8 cellular contexts compared by ENCODE assay signal in genomic region chr20:1225729-1226313, GRCh38. TPM values are rescaled to one million over a fixed set of nuclear protein-coding genes. Genes with fewer than 3 reads are reported as not detected.
DNase-seq lines count a peak whose midpoint lies in the region; ATAC-seq, FAIRE-seq and TF ChIP-seq lines count a peak whose summit lies in the region.

RAD21L1 (plus strand) TSS chr20:1226044; CDS start chr20:1228454, 2,410 bp downstream.

- intact Hi-C loops in left lung (cut with DNase I): no loop called here

- TF ChIP-seq POLR2A in GM12892 (IDR thresholded peaks at IDR 0.05; ENCODE audit: low read depth, low read length): no peak
- TF ChIP-seq POLR2A in NB4 (IDR thresholded peaks at IDR 0.05; ENCODE audit: extremely low read depth, insufficient read length): no peak

- peak; percentile 96 for ATAC-seq in left lung
- no peak for ATAC-seq in GM19455 (IDR thresholded peaks at IDR 0.05; ENCODE audit: unreplicated experiment)
- ATAC-seq in GM18517 (IDR thresholded peaks at IDR 0.05; ENCODE audit: unreplicated experiment): no peak

- no peak for TF ChIP-seq CTCF in NB4 (IDR thresholded peaks at IDR 0.05; ENCODE audit: low read depth, low read length)
- no peak for TF ChIP-seq CTCF in left lung (IDR thresholded peaks at IDR 0.05)

- peaks cover 32 to 54% of the 10 kb centered on the region in 2 donors for H3K27me3 ChIP-seq in left lung

- peak within 1 kb of the TSS in 1 of 2 donors; percentile 34 for H3K27ac ChIP-seq in left lung

- H3K36me3 ChIP-seq in left lung: no peaks in the 10 kb centered on the region

- peak; percentile 94 for FAIRE-seq in GM12892 (lab: Jason Lieb, UNC)

- DNase-seq in GM12892 (ENCODE audit: insufficient read length) (peak; percentile 78), NB4 (ENCODE audit: low read depth) (peak; percentile 49), dedifferentiated amniotic fluid mesenchymal stem cell (ENCODE audit: extremely low spot score) (peak; percentile 20), left lung (peak; percentile 87 to 93)
- peak; percentile 85 for DNase-seq in activated CD4-positive, alpha-beta T cell treated with anti-CD3 and anti-CD28 coated beads, Interleukin-2, amount 50 U/mL, for 1 hour
- DNase-seq in stimulated activated CD4-positive, alpha-beta T cell treated with anti-CD3 and anti-CD28 coated beads, Interleukin-1b, Interleukin-23, amount 100 ng/mL, for 24 hours (ENCODE audit: low read depth in 4 of 4, low spot score in 1 of 4): peak; percentile 71 to 86 (median 77)

- no peak within 1 kb of the TSS for H3K4me3 ChIP-seq in NB4 (ENCODE audit: low read depth, low read length)
- peak within 1 kb of the TSS; percentile 59 to 66 for H3K4me3 ChIP-seq in left lung

- H3K4me1 ChIP-seq in left lung: peaks cover 10 to 12% of the 10 kb centered on the region in 2 donors

- H3K9me3 ChIP-seq in left lung: no peaks in the 10 kb centered on the region

RNA-seq across cellular contexts. Expression of gene RAD21L1, which starts in this region (rescaled TPM):
- not detected for polyA plus RNA-seq in GM12892 (2012; ENCODE audit: missing spikeins)
- total RNA-seq in left lung: not detected

Comparison
In these comparisons a context has a peak if more than half of its experiments do, and no peak if none do; other contexts are left out.
1. Peak in DNase-seq, ATAC-seq and H3K4me3 ChIP-seq in left lung; RNA of the gene not detected or under 1 TPM.
2. DNase-seq: peak in every context shown above with its lines; median percentile 90 in left lung; 85 in activated CD4-positive, alpha-beta T cell treated with anti-CD3 and anti-CD28 coated beads, Interleukin-2, amount 50 U/mL, for 1 hour; 78 in GM12892; 77 in stimulated activated CD4-positive, alpha-beta T cell treated with anti-CD3 and anti-CD28 coated beads, Interleukin-1b, Interleukin-23, amount 100 ng/mL, for 24 hours; 49 in NB4; 20 in dedifferentiated amniotic fluid mesenchymal stem cell.